In genomic region chr11:119149371-119150275, GRCh38 we compare ENCODE assay signal across 1 cellular context.
A peak's percentile ranks its signal among the peaks of the same experiment; 100 is the strongest.
TF ChIP-seq lines count a peak whose summit lies in the region.

No MANE protein-coding gene starts in this region.

TF ChIP-seq in HEK293, 187 proteins besides CTCF, POLR2A, EP300 and RAD21 (continued from another document):
- TF ChIP-seq PRDM10 (tag by site-specific recombination; IDR thresholded peaks at IDR 0.05) (peak; percentile 63), WT1 (tag by site-specific recombination; IDR thresholded peaks at IDR 0.05) (peak; percentile 47; the same call in 1 of the 2 replicates), EGR2 (tag by site-specific recombination; IDR thresholded peaks at IDR 0.05; ENCODE audit: low read depth) (peak; percentile 56), ZNF626 (tag by site-specific recombination; IDR thresholded peaks at IDR 0.05) (no peak), KLF7 (tag by site-specific recombination; IDR thresholded peaks at IDR 0.05; ENCODE audit: borderline replicate concordance) (no peak), SP3 (tag by site-specific recombination; IDR thresholded peaks at IDR 0.05) (0 out of 2 replicates have a peak, but pooled peaks have one; percentile 26), ZNF423 (tag by site-specific recombination; IDR thresholded peaks at IDR 0.05) (peak; percentile 70; the same call in 1 of the 2 replicates), ZNF341 (tag by site-specific recombination; IDR thresholded peaks at IDR 0.05; ENCODE audit: low read depth) (peak; percentile 85), SP2 (tag by site-specific recombination; IDR thresholded peaks at IDR 0.05) (peak; percentile 49), ZBTB11 (tag by site-specific recombination; conservative IDR thresholded peaks at IDR 0.05; ENCODE audit: low read depth) (0 out of 2 replicates have a peak, but pooled peaks have one; percentile 23), PATZ1 (tag by site-specific recombination; IDR thresholded peaks at IDR 0.05) (peak; percentile 62), ZFHX2 (tag by site-specific recombination; conservative IDR thresholded peaks at IDR 0.05) (peak; percentile 54), ZNF335 (tag by site-specific recombination; conservative IDR thresholded peaks at IDR 0.05) (0 out of 2 replicates have a peak, but pooled peaks have one; percentile 22), ZXDB (tag by site-specific recombination; IDR thresholded peaks at IDR 0.05) (no peak), GLI2 (tag by site-specific recombination; IDR thresholded peaks at IDR 0.05; ENCODE audit: borderline replicate concordance, low read depth) (no peak), ZBTB26 (tag by site-specific recombination; optimal IDR thresholded peaks at IDR 0.05) (peak; percentile 38), ZIC2 (tag by site-specific recombination; IDR thresholded peaks at IDR 0.05) (peak; percentile 79), ZNF48 (tag by site-specific recombination; IDR thresholded peaks at IDR 0.05) (no peak), ZBTB8A (tag by site-specific recombination; IDR thresholded peaks at IDR 0.05) (peak; percentile 24; the same call in 1 of the 2 replicates), GLIS1 (tag by site-specific recombination; IDR thresholded peaks at IDR 0.05) (peak; percentile 82), ZNF585B (tag by site-specific recombination; IDR thresholded peaks at IDR 0.05) (no peak), ZNF169 (tag by site-specific recombination; IDR thresholded peaks at IDR 0.05) (no peak)
